Comparison of ENCODE assay signal across 17 cellular contexts in the genomic region with DNA sequence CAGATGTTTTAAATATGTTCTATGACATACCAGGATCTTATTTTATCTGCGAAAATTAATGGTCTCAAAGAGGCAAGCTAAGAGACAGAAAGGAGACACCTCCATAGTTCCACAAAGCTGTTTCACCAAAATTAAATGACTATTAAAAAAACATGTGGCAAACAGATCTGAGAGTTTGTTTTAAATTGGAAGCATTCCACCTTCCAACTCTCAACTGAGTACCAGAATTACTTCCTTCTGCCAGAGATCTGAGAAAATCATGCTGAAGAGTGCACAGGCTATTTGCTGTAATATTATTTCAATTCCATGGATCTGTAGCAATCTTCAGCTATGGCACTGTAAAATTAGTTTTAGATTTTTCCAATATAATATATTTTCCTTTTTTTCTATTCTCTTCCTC.
DNase-seq lines count a peak whose midpoint lies in the region; ATAC-seq and TF ChIP-seq lines count a peak whose summit lies in the region.
"Had no signal": no experiment of that assay in that cellular context is flagged by ENCODE, and none has a peak within 500 bp of the region (broad histone marks: within the 10 kb centered on the region; RNA-seq: fewer than 3 reads in every experiment).

No MANE protein-coding gene starts in this region.

- no peak overlapping the region for H2AFZ ChIP-seq in IMR-90 (replicated peaks; ENCODE audit: low read length, poor library complexity)

- CTCF ChIA-PET in IMR-90 (lab: Yijun Ruan, JAX): no interaction called here

- peaks cover 13% of the 10 kb centered on the region for H3K4me1 ChIP-seq in IMR-90 (ENCODE audit: control insufficient read depth, insufficient read depth, low read length)

- H3K56ac ChIP-seq in IMR-90 (ENCODE audit: extremely low read depth, insufficient read depth, low read length): no peak overlapping the region

- no peak overlapping the region for H2BK5ac ChIP-seq in IMR-90 (ENCODE audit: low read depth, low read length, poor library complexity, severe bottlenecking)

- no peaks in the 10 kb centered on the region for H3K36me3 ChIP-seq in IMR-90 (ENCODE audit: control insufficient read depth, insufficient read depth, low read length)

- H3K9me3 Mint-ChIP-seq in activated naive CD4-positive, alpha-beta T cell treated with anti-CD3 and anti-CD28 coated beads, Interleukin-2, amount 50 U/mL, for 72 hours: peaks cover 6 to 18% of the 10 kb centered on the region in 2 donors
- H3K9me3 Mint-ChIP-seq in stimulated activated naive CD8-positive, alpha-beta T cell treated with anti-CD3 and anti-CD28 coated beads, Interleukin-15, amount 100 ng/mL, for 72 hours: peaks cover 0 to 6% of the 10 kb centered on the region in 2 donors

- no peak overlapping the region for H3K9ac ChIP-seq in IMR-90 (ENCODE audit: low read depth, low read length)

- no peak overlapping the region for H3K27ac ChIP-seq in IMR-90 (ENCODE audit: insufficient read depth, low read length)

- TF ChIP-seq RAD21 in IMR-90 (IDR thresholded peaks at IDR 0.05; ENCODE audit: low read length): no peak

- no peaks in the 10 kb centered on the region for H3K36me3 Mint-ChIP-seq in activated naive CD4-positive, alpha-beta T cell treated with anti-CD3 and anti-CD28 coated beads, Interleukin-2, amount 50 U/mL, for 72 hours
- H3K36me3 Mint-ChIP-seq: CD14-positive monocyte, IgD-negative memory B cell had no signal

- in situ Hi-C loops in IMR-90 (cut with MboI; ENCODE audit: low sequenced_read_pairs): no loop called here

- WGBS in IMR-90 (ENCODE audit: extremely low coverage in 2 of 2, insufficient read length in 1 of 2), 2 experiments: no CpG with 5 or more reads among the region's 1 CpG
- 47 to 53% methylated on average over 1 of the region's 1 CpG for WGBS in lower leg skin, 2 donors

- no peaks in the 10 kb centered on the region for H3K4me1 Mint-ChIP-seq in stimulated activated naive CD8-positive, alpha-beta T cell treated with anti-CD3 and anti-CD28 coated beads, Interleukin-15, amount 100 ng/mL, for 72 hours
- H3K4me1 Mint-ChIP-seq: CD14-positive monocyte, IgD-negative memory B cell had no signal

- POLR2A ChIA-PET in IMR-90 (lab: Charles Lee; ENCODE audit: unreplicated experiment): interaction anchor here (0.6 kb wide), 1 partner anchor 667 kb away, joined by 7 read pairs; no protein-coding TSS in a partner anchor

- H4K91ac ChIP-seq in IMR-90 (ENCODE audit: insufficient read depth, low read depth, low read length): no peak overlapping the region

- no peak overlapping the region for H2AK5ac ChIP-seq in IMR-90 (ENCODE audit: low read depth, low read length)

- H4K5ac ChIP-seq in IMR-90 (ENCODE audit: low read depth, low read length): no peak overlapping the region

- H3K4ac ChIP-seq in IMR-90 (ENCODE audit: low read depth, low read length): no peak overlapping the region

- H2AK9ac ChIP-seq in IMR-90 (replicated peaks; ENCODE audit: low read depth, low read length, poor library complexity): no peak overlapping the region

- H2BK120ac ChIP-seq in IMR-90 (ENCODE audit: low read depth, low read length): no peak overlapping the region

- intact Hi-C loops in IMR-90 (cut with micrococcal nuclease) (no loop called here), sciatic nerve (cut with DNase I) (no loop called here), lower leg skin (cut with DNase I; ENCODE audit: low total_unique reads) (no loop called here)

- H3K23ac ChIP-seq in IMR-90 (ENCODE audit: low read depth, low read length): no peak overlapping the region

- H4K20me1 ChIP-seq in IMR-90 (ENCODE audit: insufficient read depth, low read length): no peaks in the 10 kb centered on the region

- H3K14ac ChIP-seq in IMR-90 (replicated peaks; ENCODE audit: low read depth, low read length): no peak overlapping the region

- H3K27ac Mint-ChIP-seq in activated naive CD4-positive, alpha-beta T cell treated with anti-CD3 and anti-CD28 coated beads, Interleukin-2, amount 50 U/mL, for 72 hours: no peak overlapping the region
- H3K27ac Mint-ChIP-seq in stimulated activated naive CD8-positive, alpha-beta T cell treated with anti-CD3 and anti-CD28 coated beads, Interleukin-15, amount 100 ng/mL, for 72 hours: no peak overlapping the region
- H3K27ac Mint-ChIP-seq: CD14-positive monocyte, IgD-negative memory B cell had no signal

- H3K79me1 ChIP-seq in IMR-90 (ENCODE audit: low read depth in 1 of 2, low read length in 2 of 2): no peaks in the 10 kb centered on the region

- H2BK15ac ChIP-seq in IMR-90 (ENCODE audit: low read depth, low read length): no peak overlapping the region

- H3K4me3 ChIP-seq in IMR-90 (ENCODE audit: insufficient read depth, low read depth, low read length) (no peak overlapping the region), fibroblast of mammary gland (ENCODE audit: control insufficient read depth, low read depth, low read length) (no peak overlapping the region), lower leg skin (ENCODE audit: low read depth, poor library complexity, severe bottlenecking) (no peak overlapping the region)

- dilution Hi-C loops in IMR-90 (cut with HindIII; ENCODE audit: low sequenced_read_pairs, unreplicated experiment): no loop called here

- H4K8ac ChIP-seq in IMR-90 (ENCODE audit: low read depth in 2 of 2, low read length in 2 of 2): no peak overlapping the region

- ATAC-seq in IMR-90 (ENCODE audit: low read depth): no peak
- ATAC-seq in sciatic nerve: peak; percentile 58
- ATAC-seq in activated naive CD4-positive, alpha-beta T cell treated with anti-CD3 and anti-CD28 coated beads, Interleukin-2, amount 50 U/mL, for 72 hours: no peak
- no peak for ATAC-seq in stimulated activated naive CD8-positive, alpha-beta T cell treated with anti-CD3 and anti-CD28 coated beads, Interleukin-15, amount 100 ng/mL, for 72 hours

- H3K9me3 ChIP-seq in IMR-90 (ENCODE audit: control insufficient read depth, insufficient read depth, low read length): no peaks in the 10 kb centered on the region

- peak; percentile 41 for DNase-seq in EH (ENCODE audit: low read depth)
- DNase-seq in IMR-90: peak; percentile 19
- DNase-seq in fibroblast of mammary gland (ENCODE audit: low read depth): peak; percentile 18
- no peak for DNase-seq in sciatic nerve (ENCODE audit: low spot score)
- DNase-seq in activated naive CD4-positive, alpha-beta T cell treated with anti-CD3 and anti-CD28 coated beads, Interleukin-2, amount 50 U/mL, for 72 hours (ENCODE audit: low spot score in 2 of 2): no peak
- no peak for DNase-seq in stimulated activated naive CD8-positive, alpha-beta T cell treated with anti-CD3 and anti-CD28 coated beads, Interleukin-15, amount 100 ng/mL, for 72 hours
- DNase-seq in lower leg skin (ENCODE audit: low spot score in 2 of 2): no peak
- DNase-seq: DMS79, GOT3, HCEC 1CT, NCI-H1105, NCI-H146, NCI-H2029, NCI-H2227 treated with DMSO at 0.1 percent for 48 hours, NCI-H510A had no signal

- no peak overlapping the region for H2BK20ac ChIP-seq in IMR-90 (ENCODE audit: low read depth, low read length)

- no peak overlapping the region for H3K4me2 ChIP-seq in IMR-90 (ENCODE audit: low read depth, low read length)

- no peaks in the 10 kb centered on the region for H3K27me3 Mint-ChIP-seq in stimulated activated naive CD8-positive, alpha-beta T cell treated with anti-CD3 and anti-CD28 coated beads, Interleukin-15, amount 100 ng/mL, for 72 hours
- H3K27me3 Mint-ChIP-seq: IgD-negative memory B cell had no signal

- H3K18ac ChIP-seq in IMR-90 (ENCODE audit: low read depth, low read length): no peak overlapping the region

- TF ChIP-seq CTCF in IMR-90 (conservative IDR thresholded peaks at IDR 0.05; ENCODE audit: low read depth, low read length) (no peak), fibroblast of mammary gland (conservative IDR thresholded peaks at IDR 0.05; ENCODE audit: control insufficient read depth, insufficient read depth, low read depth, low read length) (no peak), lower leg skin (IDR thresholded peaks at IDR 0.05) (no peak)

- H3K9me1 ChIP-seq in IMR-90 (ENCODE audit: insufficient read depth, low read length): peaks cover 13% of the 10 kb centered on the region

- no peak overlapping the region for H3K4me3 Mint-ChIP-seq in stimulated activated naive CD8-positive, alpha-beta T cell treated with anti-CD3 and anti-CD28 coated beads, Interleukin-15, amount 100 ng/mL, for 72 hours
- H3K4me3 Mint-ChIP-seq: CD14-positive monocyte, IgD-negative memory B cell had no signal

- BruUV-seq in IMR-90 (replicated peaks; lab: Mats Ljungman, UMichigan): no TSS peak

- TF ChIP-seq POLR2A in IMR-90 (IDR thresholded peaks at IDR 0.05; ENCODE audit: low read depth, low read length) (no peak), lower leg skin (IDR thresholded peaks at IDR 0.05) (no peak)

- no peaks in the 10 kb centered on the region for H3K27me3 ChIP-seq in IMR-90 (ENCODE audit: control insufficient read depth, insufficient read depth, low read length)

TF ChIP-seq in IMR-90, 13 proteins besides CTCF, POLR2A, EP300 and RAD21 (continues in another document):
- no peak for TF ChIP-seq CHD1 (IDR thresholded peaks at IDR 0.05; ENCODE audit: low read depth, low read length)
- no peak for TF ChIP-seq RCOR1 (IDR thresholded peaks at IDR 0.05; ENCODE audit: insufficient replicate concordance, low read length)
- TF ChIP-seq MXI1 (IDR thresholded peaks at IDR 0.05; ENCODE audit: borderline replicate concordance, low read depth, low read length): no peak
- no peak for TF ChIP-seq BHLHE40 (IDR thresholded peaks at IDR 0.05; ENCODE audit: low read depth, low read length)
- no peak for TF ChIP-seq FOS (IDR thresholded peaks at IDR 0.05; ENCODE audit: low read depth, low read length)
- TF ChIP-seq MAZ (IDR thresholded peaks at IDR 0.05; ENCODE audit: borderline replicate concordance, low read depth, low read length): no peak
- TF ChIP-seq, protein P1, sequence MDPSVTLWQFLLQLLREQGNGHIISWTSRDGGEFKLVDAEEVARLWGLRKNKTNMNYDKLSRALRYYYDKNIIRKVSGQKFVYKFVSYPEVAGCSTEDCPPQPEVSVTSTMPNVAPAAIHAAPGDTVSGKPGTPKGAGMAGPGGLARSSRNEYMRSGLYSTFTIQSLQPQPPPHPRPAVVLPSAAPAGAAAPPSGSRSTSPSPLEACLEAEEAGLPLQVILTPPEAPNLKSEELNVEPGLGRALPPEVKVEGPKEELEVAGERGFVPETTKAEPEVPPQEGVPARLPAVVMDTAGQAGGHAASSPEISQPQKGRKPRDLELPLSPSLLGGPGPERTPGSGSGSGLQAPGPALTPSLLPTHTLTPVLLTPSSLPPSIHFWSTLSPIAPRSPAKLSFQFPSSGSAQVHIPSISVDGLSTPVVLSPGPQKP (IDR thresholded peaks at IDR 0.05; ENCODE audit: borderline replicate concordance, low read depth, low read length): no peak
- TF ChIP-seq SMC3 (IDR thresholded peaks at IDR 0.05; ENCODE audit: low read depth, low read length): no peak
- TF ChIP-seq, protein P2, sequence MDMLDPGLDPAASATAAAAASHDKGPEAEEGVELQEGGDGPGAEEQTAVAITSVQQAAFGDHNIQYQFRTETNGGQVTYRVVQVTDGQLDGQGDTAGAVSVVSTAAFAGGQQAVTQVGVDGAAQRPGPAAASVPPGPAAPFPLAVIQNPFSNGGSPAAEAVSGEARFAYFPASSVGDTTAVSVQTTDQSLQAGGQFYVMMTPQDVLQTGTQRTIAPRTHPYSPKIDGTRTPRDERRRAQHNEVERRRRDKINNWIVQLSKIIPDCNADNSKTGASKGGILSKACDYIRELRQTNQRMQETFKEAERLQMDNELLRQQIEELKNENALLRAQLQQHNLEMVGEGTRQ (IDR thresholded peaks at IDR 0.05; ENCODE audit: low read depth, low read length): no peak

Comparison
In these comparisons a context has a peak if more than half of its experiments do, and no peak if none do; other contexts are left out.
1. DNase-seq: peak in EH (single experiment), IMR-90 (single experiment) and fibroblast of mammary gland (single experiment); none in sciatic nerve (single experiment), activated naive CD4-positive, alpha-beta T cell treated with anti-CD3 and anti-CD28 coated beads, Interleukin-2, amount 50 U/mL, for 72 hours (0 of 2), stimulated activated naive CD8-positive, alpha-beta T cell treated with anti-CD3 and anti-CD28 coated beads, Interleukin-15, amount 100 ng/mL, for 72 hours (0 of 2) and lower leg skin (0 of 2).